ENCODE assay signal across 9 cellular contexts in genomic region chr12:12890492-12890814, GRCh38. TPM values are rescaled to one million over a fixed set of nuclear protein-coding genes. Genes with fewer than 3 reads are reported as not detected.
DNase-seq lines count a peak whose midpoint lies in the region; ATAC-seq, FAIRE-seq and TF ChIP-seq lines count a peak whose summit lies in the region.
"Had no signal": no experiment of that assay in that cellular context is flagged by ENCODE, and none has a peak within 500 bp of the region (broad histone marks: within the 10 kb centered on the region; RNA-seq: fewer than 3 reads in every experiment).

No MANE protein-coding gene starts in this region.

- H3K36me3 ChIP-seq in SJCRH30, result no peaks in the 10 kb centered on the region
- no peaks in the 10 kb centered on the region for H3K36me3 ChIP-seq in fibroblast of lung (ENCODE audit: control insufficient read depth, insufficient read depth, low read length)
- no peaks in the 10 kb centered on the region for H3K36me3 ChIP-seq in pancreas

- no peak for FAIRE-seq in pancreas (lab: Jason Lieb, UNC)
- no peak for FAIRE-seq in RCC 7860 (lab: Jason Lieb, UNC)
- FAIRE-seq: TTC549 had no signal

- H4K20me1 ChIP-seq in fibroblast of lung (ENCODE audit: control insufficient read depth, extremely low read depth, insufficient read depth, low read length), result no peaks in the 10 kb centered on the region

- ATAC-seq in pancreas (peak; percentile 51 to 68 (median 58)), HG03095 (IDR thresholded peaks at IDR 0.05; ENCODE audit: unreplicated experiment) (no peak)

- no peaks in the 10 kb centered on the region for H3K27me3 ChIP-seq in SJCRH30
- no peaks in the 10 kb centered on the region for H3K27me3 ChIP-seq in fibroblast of lung (ENCODE audit: control insufficient read depth, insufficient read depth, low read length)
- H3K27me3 ChIP-seq in pancreas, result no peaks in the 10 kb centered on the region

- H2AFZ ChIP-seq in fibroblast of lung (ENCODE audit: low read length), result peak overlapping the region; percentile 54

- no peaks in the 10 kb centered on the region for H3K9me3 ChIP-seq in SJCRH30 (replicated peaks)
- no peaks in the 10 kb centered on the region for H3K9me3 ChIP-seq in fibroblast of lung (ENCODE audit: control insufficient read depth, insufficient read depth, low read depth, low read length)
- no peaks in the 10 kb centered on the region for H3K9me3 ChIP-seq in pancreas

- peak overlapping the region; percentile 56 for H3K4me3 ChIP-seq in SJCRH30
- peak overlapping the region; percentile 38 to 71 (median 59) for H3K4me3 ChIP-seq in fibroblast of lung (replicated peaks in 1 of 4; ENCODE audit: control extremely low read depth in 1 of 4, insufficient read depth in 1 of 4, low read depth in 3 of 4, low read length in 4 of 4)
- peak overlapping the region; percentile 21 to 64 (median 40) for H3K4me3 ChIP-seq in pancreas

- peaks cover 20% of the 10 kb centered on the region for H3K79me2 ChIP-seq in fibroblast of lung (ENCODE audit: control insufficient read depth, insufficient read depth, low read length)

- WGBS in pancreas, 2 donors, result 7 to 8% methylated on average over 12 of the region's 12 CpGs

- TF ChIP-seq CTCF in fibroblast of lung (conservative IDR thresholded peaks at IDR 0.05 in 1 of 2, IDR thresholded peaks at IDR 0.05 in 1 of 2; ENCODE audit: low read depth in 1 of 2, low read length in 2 of 2) (peak in 1 of 2 donors; percentile 4), pancreas (IDR thresholded peaks at IDR 0.05) (no peak)

- H3K4me1 ChIP-seq in SJCRH30 (peaks cover 8% of the 10 kb centered on the region; the same call in 1 of the 2 replicates), fibroblast of lung (ENCODE audit: control insufficient read depth, extremely low read depth, insufficient read depth, low read length) (peaks cover 7% of the 10 kb centered on the region), pancreas (peaks cover 0 to 4% (median 0%) of the 10 kb centered on the region in 3 donors)

- peak overlapping the region; percentile 92 for H3K27ac ChIP-seq in SJCRH30
- peak overlapping the region; percentile 97 for H3K27ac ChIP-seq in fibroblast of lung (ENCODE audit: insufficient read depth, low read length)
- H3K27ac ChIP-seq in pancreas, result peak overlapping the region; percentile 59 to 92 (median 83)

- H3K9ac ChIP-seq in fibroblast of lung (ENCODE audit: insufficient read depth, low read length), result peak overlapping the region; percentile 75

- intact Hi-C loops in pancreas (cut with DNase I), result no loop called here

- DNase-seq in DMS79 (lab: John Stamatoyannopoulos, UW) (peak; percentile 66), SJCRH30 (no peak), fibroblast of lung (ENCODE audit: low read depth in 2 of 2) (peak in 1 of 2 donors; percentile 55), pancreas (peak in 4 of 6 donors; percentile 33 to 64 (median 52)), mucosa of gallbladder (ENCODE audit: low spot score) (no peak), RCC 7860 (ENCODE audit: low spot score) (no peak), NCI-H2171 treated with DMSO at 0.1 percent for 48 hours (lab: John Stamatoyannopoulos, UW) (no peak)

- H3K4me2 ChIP-seq in fibroblast of lung (ENCODE audit: extremely low read depth, insufficient read depth, low read length), result peak overlapping the region; percentile 96

RNA-seq across cellular contexts. Expression of gene GPRC5A, which starts 0.9 kb away (rescaled TPM):
- 15.6 and 18.0 TPM in 2 replicates for total RNA-seq in SJCRH30 (2014; rRNA removed; shearing (Covaris generic))
- 2.3 and 4.8 TPM in 2 replicates for total RNA-seq in fibroblast of lung
- polyA plus RNA-seq in fibroblast of lung, result 46.8 and 83.8 TPM in 2 replicates
- polyA plus RNA-seq in fibroblast of lung (2012), result 19.1 and 34.8 TPM in 2 replicates
- polyA minus RNA-seq in fibroblast of lung (ENCODE audit: low replicate concordance), result 139 and 200 TPM in 2 replicates
- total RNA-seq in pancreas, result 10 to 100 TPM in 1 of 6 donors, 1 to 10 TPM in 5; 1.9 to 11.0 (median 3.6) TPM
- polyA plus RNA-seq in pancreas, result 1 to 10 TPM in 1 of 2 donors, under 1 TPM in 1; 0.96 to 1.1 TPM
- total RNA-seq in mucosa of gallbladder, result 7.2 TPM

Comparison
In these comparisons a context has a peak if more than half of its experiments do, and no peak if none do; other contexts are left out.
1. DNase-seq: peak in DMS79 (single experiment) and pancreas (4 of 6); none in SJCRH30 (0 of 2), mucosa of gallbladder (single experiment), RCC 7860 (single experiment) and NCI-H2171 treated with DMSO at 0.1 percent for 48 hours (single experiment).
2. Peak in every context shown above with its lines, with median percentiles within 50 percentile points of each other: H3K27ac ChIP-seq and H3K4me3 ChIP-seq.